ENCODE assay signal across 19 cellular contexts in genomic region chr6:2870046-2870636, GRCh38. TPM values are rescaled to one million over a fixed set of nuclear protein-coding genes. Genes with fewer than 3 reads are reported as not detected.
DNase-seq lines count a peak whose midpoint lies in the region; ATAC-seq and TF ChIP-seq lines count a peak whose summit lies in the region.
"Had no signal": no experiment of that assay in that cellular context is flagged by ENCODE, and none has a peak within 500 bp of the region (broad histone marks: within the 10 kb centered on the region; RNA-seq: fewer than 3 reads in every experiment).

No MANE protein-coding gene starts in this region.

- H3K9ac ChIP-seq in neuronal stem cell (ENCODE audit: low read depth, low read length, poor library complexity) = no peak overlapping the region
- H3K9ac ChIP-seq: BLaER1 treated with 17β-estradiol and CSF1 and Interleukin-3, amounts not matched to agents 10 nM and 100 nM had no signal

- WGBS in esophagus muscularis mucosa = 98% methylated on average over 22 of the region's 39 CpGs
- no CpG with 5 or more reads among the region's 39 CpGs for WGBS in neuronal stem cell (ENCODE audit: extremely low coverage in 2 of 2, insufficient read length in 2 of 2, insufficient replicate concordance in 1 of 2), 2 donors

- ATAC-seq in stimulated activated naive CD8-positive, alpha-beta T cell treated with anti-CD3 and anti-CD28 coated beads, Interleukin-15, amount 100 ng/mL, for 72 hours = peak; percentile 50
- ATAC-seq in stimulated activated naive CD8-positive, alpha-beta T cell treated with anti-CD3 and anti-CD28 coated beads, Interleukin-15, Interleukin-2, amounts not matched to agents 100 U/mL and 50 U/mL, for 24 hours = no peak
- ATAC-seq: GM12878 had no signal

- in situ Hi-C loops in KBM-7 (cut with MboI; ENCODE audit: low pct_unique_long_range_greater_than_20kb, low sequenced_read_pairs) = no loop called here

- H3K4me3 ChIP-seq in esophagus muscularis mucosa (no peak overlapping the region), neuronal stem cell (ENCODE audit: low read length in 2 of 2) (no peak overlapping the region)
- H3K4me3 ChIP-seq: BLaER1 treated with 17β-estradiol and CSF1 and Interleukin-3, amounts not matched to agents 10 nM and 100 nM; GM12878 had no signal

- no peak overlapping the region for H2BK5ac ChIP-seq in neuronal stem cell (ENCODE audit: low read length)

- H3K23ac ChIP-seq in neuronal stem cell (ENCODE audit: low read depth, low read length, poor library complexity) = peak overlapping the region; percentile 57

- TF ChIP-seq POLR2A in esophagus muscularis mucosa (IDR thresholded peaks at IDR 0.05; ENCODE audit: low read depth) = no peak

- TF ChIP-seq EP300 in esophagus muscularis mucosa (IDR thresholded peaks at IDR 0.05) = no peak

- intact Hi-C loops in esophagus muscularis mucosa (cut with DNase I) = no loop called here

- no peak overlapping the region for H2BK120ac ChIP-seq in neuronal stem cell (ENCODE audit: low read depth, low read length)

- H3K36me3 Mint-ChIP-seq in type B pancreatic cell = no peaks in the 10 kb centered on the region

- no peak overlapping the region for H3K14ac ChIP-seq in neuronal stem cell (ENCODE audit: low read length)

- no peaks in the 10 kb centered on the region for H3K9me3 ChIP-seq in esophagus muscularis mucosa
- no peaks in the 10 kb centered on the region for H3K9me3 ChIP-seq in neuronal stem cell (replicated peaks in 1 of 2; ENCODE audit: control insufficient read depth in 2 of 2, insufficient read depth in 1 of 2, low read depth in 1 of 2, low read length in 2 of 2)

- no peak overlapping the region for H4K91ac ChIP-seq in neuronal stem cell (ENCODE audit: low read depth, low read length, poor library complexity)

- peak overlapping the region; percentile 76 for H2BK12ac ChIP-seq in neuronal stem cell (ENCODE audit: low read length)

- H3K27me3 Mint-ChIP-seq in stimulated activated naive CD8-positive, alpha-beta T cell treated with anti-CD3 and anti-CD28 coated beads, Interleukin-15, amount 100 ng/mL, for 72 hours = no peaks in the 10 kb centered on the region
- peaks cover 21% of the 10 kb centered on the region for H3K27me3 Mint-ChIP-seq in type B pancreatic cell
- H3K27me3 Mint-ChIP-seq: CD4-positive, CD25-positive, alpha-beta regulatory T cell had no signal

- peaks cover 6 to 13% of the 10 kb centered on the region in 2 donors for H3K9me3 Mint-ChIP-seq in stimulated activated naive CD8-positive, alpha-beta T cell treated with anti-CD3 and anti-CD28 coated beads, Interleukin-15, amount 100 ng/mL, for 72 hours
- H3K9me3 Mint-ChIP-seq in type B pancreatic cell = no peaks in the 10 kb centered on the region
- H3K9me3 Mint-ChIP-seq: HFFc6 had no signal

- H3K27me3 ChIP-seq in esophagus muscularis mucosa (no peaks in the 10 kb centered on the region), neuronal stem cell (ENCODE audit: control insufficient read depth in 3 of 3, insufficient read depth in 3 of 3, low read depth in 1 of 3, low read length in 3 of 3) (peaks cover 0 to 11% (median 6%) of the 10 kb centered on the region in 3 experiments)

- H3K4me2 ChIP-seq in neuronal stem cell (ENCODE audit: insufficient read depth, low read length, poor library complexity, severe bottlenecking) = no peak overlapping the region
- H3K4me2 ChIP-seq: BLaER1 treated with 17β-estradiol and CSF1 and Interleukin-3, amounts not matched to agents 10 nM and 100 nM had no signal

- TF ChIP-seq CTCF in esophagus muscularis mucosa (IDR thresholded peaks at IDR 0.05) (no peak), type B pancreatic cell (conservative IDR thresholded peaks at IDR 0.05) (no peak)

- H2AK5ac ChIP-seq in neuronal stem cell (ENCODE audit: low read depth, low read length) = peak overlapping the region; percentile 12

- peak overlapping the region; percentile 68 for H3K18ac ChIP-seq in neuronal stem cell (ENCODE audit: low read length)

- no peak overlapping the region for H2BK15ac ChIP-seq in neuronal stem cell (ENCODE audit: low read length)

- no peak for DNase-seq in stimulated activated naive CD8-positive, alpha-beta T cell treated with anti-CD3 and anti-CD28 coated beads, Interleukin-15, amount 100 ng/mL, for 72 hours
- DNase-seq in stimulated activated naive CD8-positive, alpha-beta T cell treated with anti-CD3 and anti-CD28 coated beads, Interleukin-15, Interleukin-2, amounts not matched to agents 100 U/mL and 50 U/mL, for 24 hours = no peak
- DNase-seq in esophagus muscularis mucosa (ENCODE audit: extremely low spot score) = peak; percentile 42
- DNase-seq in neuronal stem cell (ENCODE audit: low spot score) = no peak
- DNase-seq in type B pancreatic cell (ENCODE audit: extremely low spot score, unreplicated experiment) = peak; percentile 52
- no peak for DNase-seq in KBM-7
- DNase-seq in NCI-H2227 (lab: John Stamatoyannopoulos, UW; ENCODE audit: unreplicated experiment) = no peak
- no peak for DNase-seq in activated CD4-positive, alpha-beta T cell treated with anti-CD3 and anti-CD28 coated beads, Interleukin-2, amount 50 U/mL, for 1 hour
- DNase-seq: 8988T; AML-193; CD4-positive, CD25-positive, alpha-beta regulatory T cell; DMS 273 treated with DMSO at 0.1 percent for 48 hours; GOT3; HCEC 1CT; HFFc6 had no signal

- no peak overlapping the region for H3K4me3 Mint-ChIP-seq in stimulated activated naive CD8-positive, alpha-beta T cell treated with anti-CD3 and anti-CD28 coated beads, Interleukin-15, amount 100 ng/mL, for 72 hours
- no peak overlapping the region for H3K4me3 Mint-ChIP-seq in type B pancreatic cell
- H3K4me3 Mint-ChIP-seq: CD4-positive, CD25-positive, alpha-beta regulatory T cell; HFFc6 had no signal

- H3K27ac Mint-ChIP-seq in stimulated activated naive CD8-positive, alpha-beta T cell treated with anti-CD3 and anti-CD28 coated beads, Interleukin-15, amount 100 ng/mL, for 72 hours = no peak overlapping the region
- H3K27ac Mint-ChIP-seq in type B pancreatic cell = no peak overlapping the region
- H3K27ac Mint-ChIP-seq: CD4-positive, CD25-positive, alpha-beta regulatory T cell; HFFc6 had no signal

- H3K4me1 ChIP-seq in esophagus muscularis mucosa = peaks cover under 1 to 34% (median 21%) of the 10 kb centered on the region in 4 donors
- H3K4me1 ChIP-seq in neuronal stem cell (ENCODE audit: control insufficient read depth in 2 of 2, insufficient read depth in 1 of 2, low read depth in 1 of 2, low read length in 2 of 2) = peaks cover 0 to 9% of the 10 kb centered on the region in 2 donors

- H3K4me1 Mint-ChIP-seq in stimulated activated naive CD8-positive, alpha-beta T cell treated with anti-CD3 and anti-CD28 coated beads, Interleukin-15, amount 100 ng/mL, for 72 hours = peaks cover 63% of the 10 kb centered on the region
- H3K4me1 Mint-ChIP-seq in type B pancreatic cell (ENCODE audit: unreplicated experiment) = peaks cover 6% of the 10 kb centered on the region

- no peak overlapping the region for H3K4ac ChIP-seq in neuronal stem cell (ENCODE audit: low read length)

- H2AFZ ChIP-seq in neuronal stem cell (ENCODE audit: low read length) = no peak overlapping the region

- H4K8ac ChIP-seq in neuronal stem cell (ENCODE audit: low read depth, low read length) = no peak overlapping the region

- H3K36me3 ChIP-seq in esophagus muscularis mucosa (no peaks in the 10 kb centered on the region), neuronal stem cell (replicated peaks in 1 of 2; ENCODE audit: control insufficient read depth in 2 of 2, insufficient read depth in 2 of 2, low read length in 2 of 2) (no peaks in the 10 kb centered on the region)

- H3K79me1 ChIP-seq in neuronal stem cell (ENCODE audit: low read depth, low read length) = no peaks in the 10 kb centered on the region

- H3K27ac ChIP-seq in esophagus muscularis mucosa (replicated peaks in 1 of 4) (no peak overlapping the region), neuronal stem cell (replicated peaks; ENCODE audit: low read length) (no peak overlapping the region)
- H3K27ac ChIP-seq: BLaER1 treated with 17β-estradiol and CSF1 and Interleukin-3, amounts not matched to agents 10 nM and 100 nM had no signal

RNA-seq across cellular contexts. Expression of gene SERPINB1, which starts 28.5 kb away (rescaled TPM):
- 100 to 1,000 TPM in 1 of 4 donors, 10 to 100 TPM in 3; 23.3 to 123 (median 29.9) TPM for total RNA-seq in esophagus muscularis mucosa
- polyA plus RNA-seq in neuronal stem cell (2013, experiment 1 of 2) = 13.3 TPM
- 14.7 TPM for polyA plus RNA-seq in neuronal stem cell (2013, experiment 2 of 2)
- total RNA-seq in type B pancreatic cell (ENCODE audit: low replicate concordance) = 31.2 and 52.0 TPM in 2 replicates
- total RNA-seq: G401 had no signal

RNA-seq across cellular contexts. Expression of gene SERPINB9, which starts 33.0 kb away (rescaled TPM):
- total RNA-seq in esophagus muscularis mucosa = 10 to 100 TPM in 1 of 4 donors, 1 to 10 TPM in 3; 5.4 to 17.7 (median 6.2) TPM
- polyA plus RNA-seq in neuronal stem cell (2013, experiment 1 of 2) = 0.96 TPM
- polyA plus RNA-seq in neuronal stem cell (2013, experiment 2 of 2) = 1.1 TPM
- 6.0 and 6.5 TPM in 2 replicates for total RNA-seq in type B pancreatic cell (ENCODE audit: low replicate concordance)
- total RNA-seq: HT1080 had no signal

Comparison
In these comparisons a context has a peak if more than half of its experiments do, and no peak if none do; other contexts are left out.
1. DNase-seq: peak in esophagus muscularis mucosa (single experiment) and type B pancreatic cell (single experiment); none in stimulated activated naive CD8-positive, alpha-beta T cell treated with anti-CD3 and anti-CD28 coated beads, Interleukin-15, amount 100 ng/mL, for 72 hours (0 of 2), stimulated activated naive CD8-positive, alpha-beta T cell treated with anti-CD3 and anti-CD28 coated beads, Interleukin-15, Interleukin-2, amounts not matched to agents 100 U/mL and 50 U/mL, for 24 hours (single experiment), neuronal stem cell (single experiment), KBM-7 (single experiment), NCI-H2227 (single experiment) and activated CD4-positive, alpha-beta T cell treated with anti-CD3 and anti-CD28 coated beads, Interleukin-2, amount 50 U/mL, for 1 hour (single experiment).